ENCODE assay signal across 8 cellular contexts in the genomic region with DNA sequence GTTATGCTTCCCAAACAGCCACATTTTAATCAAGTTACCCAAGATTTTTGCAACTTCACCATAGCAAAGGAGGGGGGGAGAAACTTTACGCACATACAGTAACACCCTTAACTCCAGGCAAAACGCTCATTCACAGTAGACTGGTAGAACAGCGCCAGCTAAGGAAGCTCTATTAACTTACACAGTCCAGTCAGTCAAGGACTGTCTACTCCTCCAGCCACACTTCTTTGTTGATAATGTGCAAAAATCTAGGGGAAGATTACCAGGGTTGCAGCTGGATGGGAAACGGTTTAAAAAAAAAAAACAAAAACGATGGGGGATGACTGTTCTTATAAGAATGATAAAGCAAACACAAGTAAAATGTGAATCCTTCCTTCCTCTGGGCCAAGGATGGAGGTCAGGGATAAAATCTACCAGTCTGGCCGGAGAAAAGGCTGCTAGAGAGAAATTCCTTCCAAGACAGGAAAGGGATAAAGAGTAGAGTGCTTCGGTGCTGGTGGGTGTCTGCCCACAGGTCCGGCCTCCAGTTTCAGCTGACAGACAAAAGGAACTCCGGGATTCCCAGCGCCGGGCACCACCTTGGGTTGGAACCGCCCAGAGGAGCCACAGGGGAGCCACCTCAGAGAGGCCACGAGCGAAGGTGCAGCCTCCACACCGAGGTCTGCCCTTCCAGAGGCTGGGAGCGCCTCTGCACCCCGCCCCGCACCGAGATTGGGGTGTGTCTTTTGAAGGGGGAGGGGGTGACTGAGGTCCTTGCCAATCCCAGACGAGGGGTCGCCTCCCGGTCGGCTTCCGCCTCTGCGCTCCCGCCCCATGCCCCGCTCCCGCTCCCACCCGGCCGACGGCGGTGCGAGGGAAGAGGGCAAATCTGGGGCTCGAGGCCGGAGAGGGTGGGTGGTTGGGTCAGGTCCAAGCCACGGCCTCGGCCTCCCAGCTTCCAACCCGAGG. TPM values are rescaled to one million over a fixed set of nuclear protein-coding genes. Genes with fewer than 3 reads are reported as not detected.
DNase-seq lines count a peak whose midpoint lies in the region; ATAC-seq and TF ChIP-seq lines count a peak whose summit lies in the region.

No MANE protein-coding gene starts in this region.

- peaks cover 45% of the 10 kb centered on the region for H4K20me1 ChIP-seq in PC-3 (ENCODE audit: low read length)

- H3K27me3 ChIP-seq in HUES48 (ENCODE audit: control insufficient read depth, insufficient read depth, low read length) (no peaks in the 10 kb centered on the region), PC-3 (ENCODE audit: low read length) (no peaks in the 10 kb centered on the region), iPS-20b (ENCODE audit: insufficient read depth, low read length) (no peaks in the 10 kb centered on the region), skeletal muscle tissue (ENCODE audit: control insufficient read depth in 3 of 3, insufficient read depth in 3 of 3, low read length in 3 of 3) (no peaks in the 10 kb centered on the region)

- peak; percentile 1 to 2 for DNase-seq in activated CD4-positive, alpha-beta T cell treated with anti-CD3 and anti-CD28 coated beads for 4 hours
- DNase-seq in activated CD4-positive, alpha-beta T cell treated with anti-CD3 and anti-CD28 coated beads for 1 hour = no peak
- DNase-seq in PC-3 = peak; percentile 62
- DNase-seq in caudate nucleus (lab: John Stamatoyannopoulos, UW) = peak in 46 of 61 donors; percentile 0 to 82 (median 48)

- H3K4me3 ChIP-seq in HUES48 (ENCODE audit: low read depth, low read length) = peak overlapping the region; percentile 87
- H3K4me3 ChIP-seq in PC-3 (ENCODE audit: low read length) = peak overlapping the region; percentile 92
- H3K4me3 ChIP-seq in iPS-20b (ENCODE audit: low read length) = peak overlapping the region; percentile 98
- H3K4me3 ChIP-seq in skeletal muscle tissue (ENCODE audit: low read length in 3 of 3) = peak overlapping the region; percentile 74 to 87 (median 80)

- H3F3A ChIP-seq in PC-3 (ENCODE audit: low read length, unreplicated experiment) = no peaks in the 10 kb centered on the region

- TSS peak; percentile 42 for BruUV-seq in PC-3 (replicated peaks; lab: Mats Ljungman, UMichigan)

- intact Hi-C loops in PC-3 (cut with micrococcal nuclease) = loop anchor here (1.0 to 5.0 kb wide), 5 partner anchors 231 to 536 kb away; no protein-coding TSS in a partner anchor

- H3K9me2 ChIP-seq in PC-3 (replicated peaks; ENCODE audit: low read length) = no peaks in the 10 kb centered on the region

- peak overlapping the region; percentile 64 for H2AFZ ChIP-seq in PC-3 (ENCODE audit: low read length)

- no peaks in the 10 kb centered on the region for H3K9me3 ChIP-seq in HUES48 (ENCODE audit: control insufficient read depth, insufficient read depth, low read length)
- no peaks in the 10 kb centered on the region for H3K9me3 ChIP-seq in PC-3 (ENCODE audit: low read length)
- no peaks in the 10 kb centered on the region for H3K9me3 ChIP-seq in iPS-20b (ENCODE audit: insufficient read depth, low read depth, low read length)
- H3K9me3 ChIP-seq in skeletal muscle tissue (ENCODE audit: control insufficient read depth in 3 of 3, low read length in 3 of 3) = no peaks in the 10 kb centered on the region

- TF ChIP-seq CTCF in PC-3 (conservative IDR thresholded peaks at IDR 0.05; ENCODE audit: low read depth, low read length) = peak; percentile 26; the same call in 1 of the 2 replicates

- H3K9ac ChIP-seq in HUES48 (ENCODE audit: low read depth, low read length) (peak overlapping the region; percentile 77), PC-3 (ENCODE audit: low read length) (peak overlapping the region; percentile 85), iPS-20b (ENCODE audit: low read depth, low read length) (peak overlapping the region; percentile 91), skeletal muscle tissue (ENCODE audit: low read depth in 1 of 3, low read length in 3 of 3) (peak overlapping the region; percentile 76 to 81 (median 78))

- peak overlapping the region; percentile 98 for H3K27ac ChIP-seq in HUES48 (ENCODE audit: low read depth, low read length)
- peak overlapping the region; percentile 89 for H3K27ac ChIP-seq in PC-3 (ENCODE audit: low read length)
- peak overlapping the region; percentile 76 for H3K27ac ChIP-seq in caudate nucleus (ENCODE audit: low read depth, low read length)
- no peak overlapping the region for H3K27ac ChIP-seq in iPS-20b (ENCODE audit: low read length)
- H3K27ac ChIP-seq in skeletal muscle tissue (ENCODE audit: low read depth, low read length) = peak overlapping the region; percentile 96

- H3K79me2 ChIP-seq in PC-3 (ENCODE audit: low read length) = peaks cover 57% of the 10 kb centered on the region

- POLR2A ChIA-PET in PC-3 (lab: Charles Lee; ENCODE audit: unreplicated experiment) = interaction anchor here (0.6 kb wide), 1 partner anchor 58 kb away, joined by 3 read pairs; no protein-coding TSS in a partner anchor

- peak overlapping the region; percentile 84 for H3K4me2 ChIP-seq in PC-3 (ENCODE audit: low read length)

- ATAC-seq in GM21576 (IDR thresholded peaks at IDR 0.05; ENCODE audit: unreplicated experiment) = peak; percentile 33
- ATAC-seq in PC-3 = peak; percentile 59

- CTCF ChIA-PET in PC-3 (lab: Charles Lee) = interaction anchor here (0.6 to 0.7 kb wide), 2 partner anchors 70 to 323 kb away, joined by 6 to 8 read pairs; no protein-coding TSS in a partner anchor

- peaks cover 45% of the 10 kb centered on the region for H3K4me1 ChIP-seq in HUES48 (ENCODE audit: control insufficient read depth, insufficient read depth, low read length)
- peaks cover 38% of the 10 kb centered on the region for H3K4me1 ChIP-seq in PC-3 (ENCODE audit: insufficient read depth, low read length)
- H3K4me1 ChIP-seq in iPS-20b (ENCODE audit: insufficient read depth, low read length) = peaks cover 26% of the 10 kb centered on the region; the same call in 1 of the 2 replicates
- peaks cover 2 to 21% (median 10%) of the 10 kb centered on the region in 3 donors for H3K4me1 ChIP-seq in skeletal muscle tissue (ENCODE audit: control insufficient read depth in 3 of 3, insufficient read depth in 3 of 3, low read length in 3 of 3)

- H3K36me3 ChIP-seq in HUES48 (ENCODE audit: control insufficient read depth, insufficient read depth, low read length) (peaks cover 23% of the 10 kb centered on the region), PC-3 (ENCODE audit: low read depth, low read length) (peaks cover 17% of the 10 kb centered on the region), iPS-20b (ENCODE audit: insufficient read depth, low read depth, low read length) (peaks cover 21% of the 10 kb centered on the region), skeletal muscle tissue (ENCODE audit: control insufficient read depth in 3 of 3, insufficient read depth in 3 of 3, low read length in 3 of 3) (no peaks in the 10 kb centered on the region)

RNA-seq across cellular contexts. Expression of gene ANKRD50, which starts 0.8 kb away (rescaled TPM):
- total RNA-seq in PC-3 (2014; rRNA removed) (26.3 and 29.3 TPM in 2 replicates), skeletal muscle tissue (77.8 TPM)
